Comparison of ENCODE assay signal across 34 cellular contexts in the genomic region with DNA sequence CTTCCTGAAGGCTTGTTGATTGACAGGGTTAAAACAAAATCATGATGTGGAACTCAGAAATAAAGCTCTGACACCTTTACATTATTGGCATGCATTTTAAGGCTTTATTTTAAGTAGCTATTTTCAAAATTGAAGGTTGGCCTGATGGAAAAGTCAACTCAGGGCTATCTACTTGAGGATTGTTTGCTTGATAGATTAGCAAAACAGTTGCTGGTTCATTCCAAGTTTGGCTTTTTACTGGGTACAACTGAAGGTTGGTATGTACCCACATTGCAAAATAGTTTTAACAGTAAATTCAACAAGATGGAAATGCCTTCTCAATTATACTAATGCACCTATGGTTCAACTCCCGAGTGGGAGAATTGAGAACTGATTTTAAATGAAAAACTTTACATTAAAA.
"Had no signal": no experiment of that assay in that cellular context is flagged by ENCODE, and none has a peak within 500 bp of the region (broad histone marks: within the 10 kb centered on the region; RNA-seq: fewer than 3 reads in every experiment).

No MANE protein-coding gene starts in this region.

- H3K27ac ChIP-seq: ascending aorta, cardiac muscle cell, RWPE1 had no signal

- H3K4me3 ChIP-seq: ascending aorta, cardiac muscle cell had no signal

- FAIRE-seq: RCC 7860 had no signal

- H3K4me1 Mint-ChIP-seq: activated B cell treated with CpG ODN at 0.5 μM for 24 hours; activated naive CD4-positive, alpha-beta T cell treated with anti-CD3 and anti-CD28 coated beads, Interleukin-2, amount 50 U/mL, for 24 hours; activated naive CD8-positive, alpha-beta T cell treated with anti-CD3 and anti-CD28 coated beads, Interleukin-2, amount 10 ng/mL, durations not matched to agents 7 days and 5 days; activated T-helper 17 cell treated with anti-CD3 and anti-CD28 coated beads, Interleukin-2, amount 50 U/mL, for 72 hours; central memory CD8-positive, alpha-beta T cell had no signal

- H3K36me3 ChIP-seq: ascending aorta, cardiac muscle cell had no signal

- H3K9me3 Mint-ChIP-seq: activated B cell treated with CpG ODN at 0.5 μM for 24 hours; activated CD4-positive, alpha-beta memory T cell treated with anti-CD3 and anti-CD28 coated beads for 36 hours; activated naive CD4-positive, alpha-beta T cell treated with anti-CD3 and anti-CD28 coated beads, Interleukin-2, amount 50 U/mL, for 24 hours; activated naive CD8-positive, alpha-beta T cell treated with anti-CD3 and anti-CD28 coated beads, Interleukin-2, amount 10 ng/mL, durations not matched to agents 7 days and 5 days; activated T-cell treated with anti-CD3 and anti-CD28 coated beads, Interleukin-2, amount 50 U/mL, for 72 hours; activated T-helper 17 cell treated with anti-CD3 and anti-CD28 coated beads, Interleukin-2, amount 50 U/mL, for 72 hours; central memory CD8-positive, alpha-beta T cell had no signal

- ATAC-seq: activated T-cell treated with anti-CD3 and anti-CD28 coated beads, Interleukin-2, amount 50 U/mL, for 72 hours; activated T-helper 17 cell treated with anti-CD3 and anti-CD28 coated beads, Interleukin-2, amount 50 U/mL, for 72 hours had no signal

- H3K9me3 ChIP-seq: ascending aorta had no signal

- DNase-seq: activated B cell treated with CpG ODN at 0.5 μM for 24 hours; activated CD4-positive, alpha-beta memory T cell treated with anti-CD3 and anti-CD28 coated beads for 36 hours; activated CD4-positive, alpha-beta T cell treated with anti-CD3 and anti-CD28 coated beads for 4 hours; activated CD4-positive, alpha-beta T cell treated with anti-CD3 and anti-CD28 coated beads, Interleukin-2, amount 50 U/mL, for 1 hour; activated CD4-positive, CD25-positive, alpha-beta regulatory T cell treated with anti-CD3 and anti-CD28 coated beads, Interleukin-2, amount 50 U/mL, for 72 hours; activated CD8-positive, alpha-beta memory T cell treated with anti-CD3 and anti-CD28 coated beads, Interleukin-2, amount 50 U/mL, for 4 hours; activated effector memory CD4-positive, alpha-beta T cell treated with anti-CD3 and anti-CD28 coated beads, Interleukin-2, amount 50 U/mL, for 16 hours; activated naive CD4-positive, alpha-beta T cell; activated naive CD8-positive, alpha-beta T cell treated with anti-CD3 and anti-CD28 coated beads, Interleukin-2, amount 10 ng/mL, durations not matched to agents 7 days and 5 days; activated T-cell treated with anti-CD3 and anti-CD28 coated beads for 4 hours; activated T-cell treated with anti-CD3 and anti-CD28 coated beads, Interleukin-2, amount 50 U/mL, for 72 hours; amygdala; Karpas-422; NCI-H1105; NCI-H1417 treated with DMSO at 0.1 percent for 48 hours; NCI-H187 treated with DMSO at 0.1 percent for 48 hours; NCI-H2081; NCI-H345; NCI-H526; NCI-H748 treated with DMSO at 0.1 percent for 48 hours; NK-92 treated with Interleukin-12 subunit alpha and Interleukin-12 subunit beta, amount 100 ng/mL, for 24 hours; PC-3; Right ventricle myocardium superior; SW 1271; T-helper 1 cell; T-helper 2 cell; T-helper 9 cell had no signal

- H3K27me3 ChIP-seq: ascending aorta, cardiac muscle cell had no signal

- H3K4me3 Mint-ChIP-seq: activated B cell treated with CpG ODN at 0.5 μM for 24 hours; activated CD4-positive, alpha-beta memory T cell treated with anti-CD3 and anti-CD28 coated beads for 36 hours; activated naive CD4-positive, alpha-beta T cell treated with anti-CD3 and anti-CD28 coated beads, Interleukin-2, amount 50 U/mL, for 24 hours; activated naive CD8-positive, alpha-beta T cell treated with anti-CD3 and anti-CD28 coated beads, Interleukin-2, amount 10 ng/mL, durations not matched to agents 7 days and 5 days; activated T-cell treated with anti-CD3 and anti-CD28 coated beads, Interleukin-2, amount 50 U/mL, for 72 hours; activated T-helper 17 cell treated with anti-CD3 and anti-CD28 coated beads, Interleukin-2, amount 50 U/mL, for 72 hours; central memory CD8-positive, alpha-beta T cell had no signal

- H3K27ac Mint-ChIP-seq: activated B cell treated with CpG ODN at 0.5 μM for 24 hours; activated CD4-positive, alpha-beta memory T cell treated with anti-CD3 and anti-CD28 coated beads for 36 hours; activated naive CD4-positive, alpha-beta T cell treated with anti-CD3 and anti-CD28 coated beads, Interleukin-2, amount 50 U/mL, for 24 hours; activated naive CD8-positive, alpha-beta T cell treated with anti-CD3 and anti-CD28 coated beads, Interleukin-2, amount 10 ng/mL, durations not matched to agents 7 days and 5 days; activated T-cell treated with anti-CD3 and anti-CD28 coated beads, Interleukin-2, amount 50 U/mL, for 72 hours; activated T-helper 17 cell treated with anti-CD3 and anti-CD28 coated beads, Interleukin-2, amount 50 U/mL, for 72 hours had no signal

- H3K36me3 Mint-ChIP-seq: activated CD4-positive, alpha-beta memory T cell treated with anti-CD3 and anti-CD28 coated beads for 36 hours; activated naive CD4-positive, alpha-beta T cell treated with anti-CD3 and anti-CD28 coated beads, Interleukin-2, amount 50 U/mL, for 24 hours; activated naive CD8-positive, alpha-beta T cell treated with anti-CD3 and anti-CD28 coated beads, Interleukin-2, amount 10 ng/mL, durations not matched to agents 7 days and 5 days had no signal
